In genomic region chr6:149316108-149316727, GRCh38 we compare ENCODE assay signal across 9 cellular contexts. TPM values are rescaled to one million over a fixed set of nuclear protein-coding genes. Genes with fewer than 3 reads are reported as not detected.
A peak's percentile ranks its signal among the peaks of the same experiment; 100 is the strongest.
DNase-seq lines count a peak whose midpoint lies in the region; ATAC-seq and TF ChIP-seq lines count a peak whose summit lies in the region.
"Had no signal": no experiment of that assay in that cellular context is flagged by ENCODE, and none has a peak within 500 bp of the region (broad histone marks: within the 10 kb centered on the region; RNA-seq: fewer than 3 reads in every experiment).

No MANE protein-coding gene starts in this region.

- H3K27ac Mint-ChIP-seq in MCF 10A (ENCODE audit: low read depth, unreplicated experiment): peak overlapping the region; percentile 54

- no peaks in the 10 kb centered on the region for H3K9me3 Mint-ChIP-seq in MCF 10A (ENCODE audit: unreplicated experiment)

- H4K8ac ChIP-seq in mesendoderm (ENCODE audit: low read depth, low read length): no peak overlapping the region

- peaks cover 17% of the 10 kb centered on the region for H3K27me3 ChIP-seq in left ventricle myocardium inferior (ENCODE audit: low read depth)
- no peaks in the 10 kb centered on the region for H3K27me3 ChIP-seq in mesendoderm (ENCODE audit: insufficient read depth, low read length, poor library complexity)
- H3K27me3 ChIP-seq in uterus: no peaks in the 10 kb centered on the region

- peak overlapping the region; percentile 87 for H3K9ac ChIP-seq in mesendoderm (ENCODE audit: low read length)

- no peak overlapping the region for H4K5ac ChIP-seq in mesendoderm (ENCODE audit: low read length)

- no peak overlapping the region for H3K23ac ChIP-seq in mesendoderm (ENCODE audit: low read length)

- TF ChIP-seq POLR2A in uterus (IDR thresholded peaks at IDR 0.05): no peak

- peaks cover 15% of the 10 kb centered on the region for H3K4me1 Mint-ChIP-seq in MCF 10A (ENCODE audit: insufficient read depth, unreplicated experiment)

- H2BK15ac ChIP-seq in mesendoderm (replicated peaks; ENCODE audit: low read depth): no peak overlapping the region

- no CpG with 5 or more reads among the region's 7 CpGs for WGBS in mesendoderm (ENCODE audit: extremely low coverage, insufficient coverage, low lambda C conversion rate)

- H3K4me3 ChIP-seq in left ventricle myocardium inferior: peak overlapping the region; percentile 98
- peak overlapping the region; percentile 71 for H3K4me3 ChIP-seq in mesendoderm (ENCODE audit: low read length)
- peak overlapping the region; percentile 78 to 97 for H3K4me3 ChIP-seq in uterus

- DNase-seq in left ventricle myocardium inferior: no peak
- DNase-seq in Right ventricle myocardium superior: no peak
- no peak for DNase-seq in MCF 10A (ENCODE audit: unreplicated experiment)
- no peak for DNase-seq in mesendoderm
- DNase-seq in uterus: no peak
- DNase-seq in stimulated activated naive CD4-positive, alpha-beta T cell (lab: John Stamatoyannopoulos, UW): no peak
- DNase-seq: islet precursor cell had no signal

- CTCF ChIA-PET in MCF 10A (lab: Yijun Ruan, JAX): interaction anchor here (0.6 to 1.1 kb wide), 2 partner anchors 234 to 418 kb away, joined by 3 read pairs; no protein-coding TSS in a partner anchor

- ATAC-seq in Right ventricle myocardium superior (ENCODE audit: poor library complexity): no peak
- ATAC-seq in HG02885 (IDR thresholded peaks at IDR 0.05; ENCODE audit: poor library complexity, unreplicated experiment): no peak
- ATAC-seq in GM18858 (IDR thresholded peaks at IDR 0.05; ENCODE audit: unreplicated experiment): no peak

- POLR2A ChIA-PET in MCF 10A (lab: Yijun Ruan, JAX): interaction anchor here (0.6 to 14.1 kb wide), 20 partner anchors 11 to 285 kb away, joined by 3 to 392 read pairs (median 4); no protein-coding TSS in a partner anchor

- H3K36me3 ChIP-seq in left ventricle myocardium inferior (no peaks in the 10 kb centered on the region), mesendoderm (ENCODE audit: control insufficient read depth, insufficient read depth, low read length) (no peaks in the 10 kb centered on the region), uterus (no peaks in the 10 kb centered on the region)

- BruUV-seq in MCF 10A (replicated peaks; lab: Mats Ljungman, UMichigan): TSS peak; percentile 64

- no peak overlapping the region for H3K4ac ChIP-seq in mesendoderm (ENCODE audit: low read depth, low read length)

- H3K9me3 ChIP-seq in left ventricle myocardium inferior (replicated peaks) (no peaks in the 10 kb centered on the region), uterus (no peaks in the 10 kb centered on the region)

- H3K27ac ChIP-seq in left ventricle myocardium inferior (replicated peaks) (peak overlapping the region; percentile 99), mesendoderm (ENCODE audit: low read depth, low read length) (peak overlapping the region; percentile 100), uterus (peak overlapping the region; percentile 96 to 99)

- H3K4me1 ChIP-seq in left ventricle myocardium inferior (peaks cover 49% of the 10 kb centered on the region), mesendoderm (ENCODE audit: control insufficient read depth, low read depth, low read length) (no peaks in the 10 kb centered on the region), uterus (no peaks in the 10 kb centered on the region)

- intact Hi-C loops in left ventricle myocardium inferior (cut with micrococcal nuclease): no loop called here
- intact Hi-C loops in Right ventricle myocardium superior (cut with DNase I): no loop called here
- intact Hi-C loops in MCF 10A (cut with micrococcal nuclease): loop anchor here (1.0 to 5.0 kb wide), 5 partner anchors 91 to 283 kb away; no protein-coding TSS in a partner anchor
- intact Hi-C loops in uterus (cut with DNase I; ENCODE audit: low total_unique reads): no loop called here

- H2BK5ac ChIP-seq in mesendoderm (ENCODE audit: low read length): no peak overlapping the region

- H3K18ac ChIP-seq in mesendoderm (ENCODE audit: low read length): peak overlapping the region; percentile 97

- no peaks in the 10 kb centered on the region for H3K36me3 Mint-ChIP-seq in MCF 10A (ENCODE audit: insufficient read depth, unreplicated experiment)

- H3K56ac ChIP-seq in mesendoderm (ENCODE audit: low read length): peak overlapping the region; percentile 95

- H2BK120ac ChIP-seq in mesendoderm (ENCODE audit: low read depth, low read length): no peak overlapping the region

- H3K4me2 ChIP-seq in mesendoderm (ENCODE audit: low read length): peak overlapping the region; percentile 59

- no peak for TF ChIP-seq CTCF in left ventricle myocardium inferior (IDR thresholded peaks at IDR 0.05; ENCODE audit: borderline replicate concordance)
- TF ChIP-seq CTCF in MCF 10A (IDR thresholded peaks at IDR 0.05; ENCODE audit: unreplicated experiment): no peak
- TF ChIP-seq CTCF in uterus (IDR thresholded peaks at IDR 0.05): no peak

- H2AK5ac ChIP-seq in mesendoderm (ENCODE audit: low read length): no peak overlapping the region

- peaks cover 25% of the 10 kb centered on the region for H3K79me2 ChIP-seq in mesendoderm (ENCODE audit: control insufficient read depth, insufficient read depth, low read length)

- H3K79me1 ChIP-seq in mesendoderm (ENCODE audit: low read length): no peaks in the 10 kb centered on the region

- H3K27me3 Mint-ChIP-seq in MCF 10A (ENCODE audit: insufficient read depth, unreplicated experiment): no peaks in the 10 kb centered on the region

- peak overlapping the region; percentile 82 for H3K4me3 Mint-ChIP-seq in MCF 10A (ENCODE audit: unreplicated experiment)

RNA-seq across cellular contexts. Expression of gene TAB2, which starts 1.3 kb away (rescaled TPM):
- total RNA-seq in left ventricle myocardium inferior (56.7 TPM), Right ventricle myocardium superior (58.0 TPM), MCF 10A (2022) (55.9 and 76.4 TPM in 2 replicates), uterus (10 to 100 TPM; 24.1 to 93.6 (median 51.7) TPM)
- polyA plus RNA-seq in mesendoderm (2013, experiment 1 of 2): 71.0 TPM
- 70.4 TPM for polyA plus RNA-seq in mesendoderm (2013, experiment 2 of 2)
